In the genomic region with DNA sequence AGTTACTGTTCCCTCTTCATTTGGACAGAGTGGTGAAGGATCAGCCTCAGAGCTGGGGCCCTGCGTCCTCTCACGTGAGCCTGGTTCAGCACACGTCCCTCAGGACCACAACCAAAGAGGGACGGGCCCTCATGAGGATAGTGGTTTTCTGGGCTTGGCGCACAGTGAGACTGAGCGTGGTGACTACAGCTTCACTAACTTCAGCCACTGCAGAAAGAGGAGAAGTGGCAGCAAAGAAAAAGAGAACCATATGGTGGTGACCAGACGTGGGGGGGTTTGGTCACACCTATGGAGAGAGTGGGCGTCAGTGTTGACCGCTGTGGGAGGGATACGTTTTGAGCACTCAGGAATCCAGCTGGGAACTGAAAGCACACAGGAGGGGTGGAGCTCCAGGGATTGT, we compare ENCODE assay signal across 15 cellular contexts. TPM values are rescaled to one million over a fixed set of nuclear protein-coding genes. Genes with fewer than 3 reads are reported as not detected.
A peak's percentile ranks its signal among the peaks of the same experiment; 100 is the strongest.
DNase-seq lines count a peak whose midpoint lies in the region; ATAC-seq, FAIRE-seq and TF ChIP-seq lines count a peak whose summit lies in the region.
"Had no signal": no experiment of that assay in that cellular context is flagged by ENCODE, and none has a peak within 500 bp of the region (broad histone marks: within the 10 kb centered on the region; RNA-seq: fewer than 3 reads in every experiment).

No MANE protein-coding gene starts in this region.

- CTCF ChIA-PET in activated CD8-positive, alpha-beta T cell treated with anti-CD3 and anti-CD28 coated beads for 36 hours (lab: Charles Lee): interaction anchor here (3.3 kb wide), 1 partner anchor 122 kb away, joined by 16 read pairs; no protein-coding TSS in a partner anchor

- H3K9me3 Mint-ChIP-seq in activated CD8-positive, alpha-beta T cell treated with anti-CD3 and anti-CD28 coated beads for 36 hours: peaks cover 6% of the 10 kb centered on the region

- WGBS in psoas muscle, 3 donors: 77 to 84% (median 79%) methylated on average over 10 of the region's 10 CpGs

- peak; percentile 77 for FAIRE-seq in GM12891 (lab: Jason Lieb, UNC)
- FAIRE-seq: GM19239 had no signal

- in situ Hi-C loops in GM13977 (cut with MboI; ENCODE audit: low pct_unique_long_range_greater_than_20kb, low sequenced_read_pairs, unreplicated experiment): no loop called here

- POLR2A ChIA-PET in activated CD8-positive, alpha-beta T cell treated with anti-CD3 and anti-CD28 coated beads for 36 hours (lab: Charles Lee): no interaction called here

- H3K27me3 Mint-ChIP-seq in activated CD8-positive, alpha-beta T cell treated with anti-CD3 and anti-CD28 coated beads for 36 hours: no peaks in the 10 kb centered on the region

- no peak overlapping the region for H3K4me3 ChIP-seq in psoas muscle
- H3K4me3 ChIP-seq in vagina: no peak overlapping the region
- H3K4me3 ChIP-seq: transverse colon had no signal

- peak overlapping the region; percentile 27 for H3K27ac Mint-ChIP-seq in activated CD8-positive, alpha-beta T cell treated with anti-CD3 and anti-CD28 coated beads for 36 hours

- ATAC-seq in GM19467 (IDR thresholded peaks at IDR 0.05; ENCODE audit: unreplicated experiment) (peak; percentile 35), HG02973 (IDR thresholded peaks at IDR 0.05; ENCODE audit: unreplicated experiment) (peak; percentile 44), psoas muscle (no peak)
- ATAC-seq in activated CD8-positive, alpha-beta T cell treated with anti-CD3 and anti-CD28 coated beads for 36 hours: no peak
- ATAC-seq: Panc1 had no signal

- H3K27me3 ChIP-seq in psoas muscle (ENCODE audit: insufficient read depth in 3 of 3, low read length in 2 of 3): no peaks in the 10 kb centered on the region
- no peaks in the 10 kb centered on the region for H3K27me3 ChIP-seq in vagina
- H3K27me3 ChIP-seq: transverse colon had no signal

- no peak overlapping the region for H3K4me3 Mint-ChIP-seq in activated CD8-positive, alpha-beta T cell treated with anti-CD3 and anti-CD28 coated beads for 36 hours

- intact Hi-C loops in activated CD8-positive, alpha-beta T cell treated with anti-CD3 and anti-CD28 coated beads for 36 hours (cut with micrococcal nuclease): loop anchor here (5.0 kb wide), 1 partner anchor 34 kb away; no protein-coding TSS in a partner anchor
- intact Hi-C loops in psoas muscle (cut with DNase I): no loop called here
- intact Hi-C loops in vagina (cut with DNase I): no loop called here

- DNase-seq in GM12891 (ENCODE audit: insufficient read length, low spot score): no peak
- DNase-seq in activated CD8-positive, alpha-beta T cell treated with anti-CD3 and anti-CD28 coated beads for 36 hours: peak; percentile 24
- DNase-seq in psoas muscle: no peak
- no peak for DNase-seq in vagina (ENCODE audit: extremely low spot score in 2 of 2)
- DNase-seq in NCI-H524 (lab: John Stamatoyannopoulos, UW): no peak
- no peak for DNase-seq in GM13977 (ENCODE audit: low spot score)
- DNase-seq: amniotic stem cell, cortex of kidney, islet precursor cell, NCI-H2227 treated with DMSO at 0.1 percent for 48 hours, transverse colon had no signal

- peaks cover 11% of the 10 kb centered on the region for H3K36me3 Mint-ChIP-seq in activated CD8-positive, alpha-beta T cell treated with anti-CD3 and anti-CD28 coated beads for 36 hours (ENCODE audit: low read depth)

- H3K4me1 Mint-ChIP-seq in activated CD8-positive, alpha-beta T cell treated with anti-CD3 and anti-CD28 coated beads for 36 hours (ENCODE audit: low read depth): peaks cover 56% of the 10 kb centered on the region

- no peak for TF ChIP-seq CTCF in activated CD8-positive, alpha-beta T cell treated with anti-CD3 and anti-CD28 coated beads for 36 hours (IDR thresholded peaks at IDR 0.05)
- TF ChIP-seq CTCF in psoas muscle (IDR thresholded peaks at IDR 0.05): no peak
- TF ChIP-seq CTCF in vagina (IDR thresholded peaks at IDR 0.05): no peak
- TF ChIP-seq CTCF in GM13977 (IDR thresholded peaks at IDR 0.05; ENCODE audit: extremely low read depth, insufficient read depth, missing control alignments): no peak

- no peaks in the 10 kb centered on the region for H3K36me3 ChIP-seq in psoas muscle (ENCODE audit: insufficient read depth in 1 of 2, low read depth in 1 of 2)
- H3K36me3 ChIP-seq in vagina: no peaks in the 10 kb centered on the region
- H3K36me3 ChIP-seq: transverse colon had no signal

- TF ChIP-seq POLR2A in GM12891 (IDR thresholded peaks at IDR 0.05; ENCODE audit: low read depth, low read length) (no peak), vagina (IDR thresholded peaks at IDR 0.05) (no peak)

- H3K9me3 ChIP-seq in psoas muscle (no peaks in the 10 kb centered on the region), vagina (no peaks in the 10 kb centered on the region)
- H3K9me3 ChIP-seq: transverse colon had no signal

- H3K4me1 ChIP-seq in psoas muscle (no peaks in the 10 kb centered on the region), vagina (no peaks in the 10 kb centered on the region)

- H3K27ac ChIP-seq in psoas muscle (no peak overlapping the region), vagina (no peak overlapping the region)
- H3K27ac ChIP-seq: transverse colon had no signal

TF ChIP-seq in GM12891, 5 proteins besides CTCF, POLR2A, EP300 and RAD21:
- TF ChIP-seq POLR2AphosphoS5 (IDR thresholded peaks at IDR 0.05; ENCODE audit: low read depth, low read length): no peak
- TF ChIP-seq SPI1 (IDR thresholded peaks at IDR 0.05; ENCODE audit: low read depth, low read length): no peak
- no peak for TF ChIP-seq PAX5 (IDR thresholded peaks at IDR 0.05; ENCODE audit: insufficient read depth, low read length, severe bottlenecking)
- TF ChIP-seq TAF1 (IDR thresholded peaks at IDR 0.05; ENCODE audit: low read depth, low read length): no peak
- no peak for TF ChIP-seq POU2F2 (IDR thresholded peaks at IDR 0.05; ENCODE audit: low read depth, low read length)

RNA-seq across cellular contexts. Expression of a gene that starts 21.8 kb away (rescaled TPM):
- polyA plus RNA-seq in GM12891 (2012; ENCODE audit: low read depth, missing spikeins): 0.82 TPM
- 1 to 10 TPM; 1.9 to 2.4 TPM for total RNA-seq in activated CD8-positive, alpha-beta T cell treated with anti-CD3 and anti-CD28 coated beads for 36 hours
- total RNA-seq in psoas muscle (not detected), vagina (not detected)
- polyA plus RNA-seq in psoas muscle: not detected

Comparison
In these comparisons a context has a peak if more than half of its experiments do, and no peak if none do; other contexts are left out.
1. ATAC-seq: peak in GM19467 (single experiment) and HG02973 (single experiment); none in activated CD8-positive, alpha-beta T cell treated with anti-CD3 and anti-CD28 coated beads for 36 hours (single experiment) and psoas muscle (0 of 4).